Comparison of ENCODE assay signal across 1 cellular context in the genomic region with DNA sequence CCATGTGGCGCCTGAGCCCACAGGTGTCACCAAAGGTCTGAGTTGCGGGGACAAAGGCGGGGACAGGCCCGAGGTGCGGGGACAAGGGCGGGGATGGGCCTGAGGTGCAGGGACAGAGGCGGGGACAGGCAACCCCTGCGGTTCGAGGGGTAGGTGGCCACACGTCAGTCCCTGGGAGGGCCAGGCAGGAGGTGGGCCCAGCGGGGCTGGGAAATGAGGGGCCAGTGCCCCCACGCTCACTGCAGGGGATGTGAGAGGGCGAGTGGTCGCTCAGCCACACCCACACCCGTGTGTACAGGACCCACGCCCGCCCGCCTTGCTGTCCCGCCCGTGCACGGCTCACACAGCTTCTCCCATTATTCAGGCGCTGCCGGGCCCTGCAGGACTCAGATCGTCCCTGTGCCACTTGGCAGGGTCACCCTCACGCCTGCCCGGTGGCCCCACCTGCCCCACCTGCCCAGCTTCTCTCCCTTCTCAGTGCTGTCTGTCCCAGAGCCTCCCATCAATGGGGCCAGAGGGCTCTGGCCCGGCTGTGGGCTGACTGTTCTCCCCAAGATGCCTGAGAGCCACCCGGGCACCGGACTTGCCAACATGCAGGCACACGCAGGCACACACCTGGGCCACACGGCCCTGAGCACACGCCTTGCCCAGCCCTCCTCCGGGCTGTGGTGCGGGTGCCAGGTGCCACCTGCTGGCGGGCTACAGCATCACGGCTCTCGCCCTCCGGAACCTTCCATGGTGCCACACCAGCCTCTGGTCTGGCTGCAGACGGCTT.
TF ChIP-seq lines count a peak whose summit lies in the region.

No MANE protein-coding gene starts in this region.

TF ChIP-seq in HepG2, 621 proteins besides CTCF, POLR2A, EP300 and RAD21 (continued from another document and continues in another):
- TF ChIP-seq, protein P1, sequence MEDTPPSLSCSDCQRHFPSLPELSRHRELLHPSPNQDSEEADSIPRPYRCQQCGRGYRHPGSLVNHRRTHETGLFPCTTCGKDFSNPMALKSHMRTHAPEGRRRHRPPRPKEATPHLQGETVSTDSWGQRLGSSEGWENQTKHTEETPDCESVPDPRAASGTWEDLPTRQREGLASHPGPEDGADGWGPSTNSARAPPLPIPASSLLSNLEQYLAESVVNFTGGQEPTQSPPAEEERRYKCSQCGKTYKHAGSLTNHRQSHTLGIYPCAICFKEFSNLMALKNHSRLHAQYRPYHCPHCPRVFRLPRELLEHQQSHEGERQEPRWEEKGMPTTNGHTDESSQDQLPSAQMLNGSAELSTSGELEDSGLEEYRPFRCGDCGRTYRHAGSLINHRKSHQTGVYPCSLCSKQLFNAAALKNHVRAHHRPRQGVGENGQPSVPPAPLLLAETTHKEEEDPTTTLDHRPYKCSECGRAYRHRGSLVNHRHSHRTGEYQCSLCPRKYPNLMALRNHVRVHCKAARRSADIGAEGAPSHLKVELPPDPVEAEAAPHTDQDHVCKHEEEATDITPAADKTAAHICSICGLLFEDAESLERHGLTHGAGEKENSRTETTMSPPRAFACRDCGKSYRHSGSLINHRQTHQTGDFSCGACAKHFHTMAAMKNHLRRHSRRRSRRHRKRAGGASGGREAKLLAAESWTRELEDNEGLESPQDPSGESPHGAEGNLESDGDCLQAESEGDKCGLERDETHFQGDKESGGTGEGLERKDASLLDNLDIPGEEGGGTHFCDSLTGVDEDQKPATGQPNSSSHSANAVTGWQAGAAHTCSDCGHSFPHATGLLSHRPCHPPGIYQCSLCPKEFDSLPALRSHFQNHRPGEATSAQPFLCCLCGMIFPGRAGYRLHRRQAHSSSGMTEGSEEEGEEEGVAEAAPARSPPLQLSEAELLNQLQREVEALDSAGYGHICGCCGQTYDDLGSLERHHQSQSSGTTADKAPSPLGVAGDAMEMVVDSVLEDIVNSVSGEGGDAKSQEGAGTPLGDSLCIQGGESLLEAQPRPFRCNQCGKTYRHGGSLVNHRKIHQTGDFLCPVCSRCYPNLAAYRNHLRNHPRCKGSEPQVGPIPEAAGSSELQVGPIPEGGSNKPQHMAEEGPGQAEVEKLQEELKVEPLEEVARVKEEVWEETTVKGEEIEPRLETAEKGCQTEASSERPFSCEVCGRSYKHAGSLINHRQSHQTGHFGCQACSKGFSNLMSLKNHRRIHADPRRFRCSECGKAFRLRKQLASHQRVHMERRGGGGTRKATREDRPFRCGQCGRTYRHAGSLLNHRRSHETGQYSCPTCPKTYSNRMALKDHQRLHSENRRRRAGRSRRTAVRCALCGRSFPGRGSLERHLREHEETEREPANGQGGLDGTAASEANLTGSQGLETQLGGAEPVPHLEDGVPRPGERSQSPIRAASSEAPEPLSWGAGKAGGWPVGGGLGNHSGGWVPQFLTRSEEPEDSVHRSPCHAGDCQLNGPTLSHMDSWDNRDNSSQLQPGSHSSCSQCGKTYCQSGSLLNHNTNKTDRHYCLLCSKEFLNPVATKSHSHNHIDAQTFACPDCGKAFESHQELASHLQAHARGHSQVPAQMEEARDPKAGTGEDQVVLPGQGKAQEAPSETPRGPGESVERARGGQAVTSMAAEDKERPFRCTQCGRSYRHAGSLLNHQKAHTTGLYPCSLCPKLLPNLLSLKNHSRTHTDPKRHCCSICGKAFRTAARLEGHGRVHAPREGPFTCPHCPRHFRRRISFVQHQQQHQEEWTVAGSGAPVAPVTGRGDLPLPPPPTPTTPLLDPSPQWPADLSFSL (CRISPR knock-in tag; IDR thresholded peaks at IDR 0.05): no peak
- TF ChIP-seq TGIF2 (CRISPR knock-in tag; IDR thresholded peaks at IDR 0.05) (0 out of 2 replicates have a peak, but pooled peaks have one; percentile 22), MIER3 (CRISPR knock-in tag; IDR thresholded peaks at IDR 0.05; ENCODE audit: borderline replicate concordance) (no peak), NFKBIZ (CRISPR knock-in tag; IDR thresholded peaks at IDR 0.05) (no peak), HOXD1 (CRISPR knock-in tag; IDR thresholded peaks at IDR 0.05) (no peak), SKI (IDR thresholded peaks at IDR 0.05; ENCODE audit: partially characterized antibody) (no peak), MIER2 (CRISPR knock-in tag; IDR thresholded peaks at IDR 0.05) (0 out of 2 replicates have a peak, but pooled peaks have one; percentile 16), SAFB2 (CRISPR knock-in tag; IDR thresholded peaks at IDR 0.05; ENCODE audit: borderline replicate concordance, low read depth) (no peak), ZNF720 (CRISPR knock-in tag; IDR thresholded peaks at IDR 0.05) (no peak), ZNF878 (CRISPR knock-in tag; IDR thresholded peaks at IDR 0.05) (no peak), MAFK (conservative IDR thresholded peaks at IDR 0.05 in 1 of 2, IDR thresholded peaks at IDR 0.05 in 1 of 2; ENCODE audit: low read length in 2 of 2) (no peak), RBM22 (optimal IDR thresholded peaks at IDR 0.05; ENCODE audit: low read length) (no peak), NCOA5 (CRISPR knock-in tag; IDR thresholded peaks at IDR 0.05) (no peak), RFX3 (CRISPR knock-in tag; IDR thresholded peaks at IDR 0.05) (no peak), CCDC6 (CRISPR knock-in tag; IDR thresholded peaks at IDR 0.05) (no peak), TBL1XR1 (IDR thresholded peaks at IDR 0.05; ENCODE audit: borderline replicate concordance, low read length, partially characterized antibody) (no peak), ZNF552 (CRISPR knock-in tag; IDR thresholded peaks at IDR 0.05; ENCODE audit: borderline replicate concordance) (0 out of 2 replicates have a peak, but pooled peaks have one; percentile 52), ZNF205 (CRISPR knock-in tag; IDR thresholded peaks at IDR 0.05) (no peak), NAIF1 (CRISPR knock-in tag; IDR thresholded peaks at IDR 0.05; ENCODE audit: borderline replicate concordance) (no peak), TEAD3 (CRISPR knock-in tag; optimal IDR thresholded peaks at IDR 0.05; ENCODE audit: borderline replicate concordance) (peak; percentile 50), GZF1 (CRISPR knock-in tag; IDR thresholded peaks at IDR 0.05) (no peak), NCOR1 (IDR thresholded peaks at IDR 0.05; ENCODE audit: borderline replicate concordance, low read length) (no peak), SMC3 (IDR thresholded peaks at IDR 0.05; ENCODE audit: low read length) (peak; percentile 51; the same call in 1 of the 2 replicates), ZNF558 (CRISPR knock-in tag; IDR thresholded peaks at IDR 0.05; ENCODE audit: borderline replicate concordance) (no peak), SMAD3 (CRISPR knock-in tag; IDR thresholded peaks at IDR 0.05) (no peak), CC2D1A (CRISPR knock-in tag; IDR thresholded peaks at IDR 0.05) (no peak), ZNF615 (CRISPR knock-in tag; IDR thresholded peaks at IDR 0.05; ENCODE audit: borderline replicate concordance) (no peak), KLF16 (CRISPR knock-in tag; IDR thresholded peaks at IDR 0.05) (0 out of 4 replicates have a peak, but pooled peaks of 1 of the 2 experiments have one; percentile 29), ZNF343 (CRISPR knock-in tag; IDR thresholded peaks at IDR 0.05) (no peak)
- TF ChIP-seq, protein P2, sequence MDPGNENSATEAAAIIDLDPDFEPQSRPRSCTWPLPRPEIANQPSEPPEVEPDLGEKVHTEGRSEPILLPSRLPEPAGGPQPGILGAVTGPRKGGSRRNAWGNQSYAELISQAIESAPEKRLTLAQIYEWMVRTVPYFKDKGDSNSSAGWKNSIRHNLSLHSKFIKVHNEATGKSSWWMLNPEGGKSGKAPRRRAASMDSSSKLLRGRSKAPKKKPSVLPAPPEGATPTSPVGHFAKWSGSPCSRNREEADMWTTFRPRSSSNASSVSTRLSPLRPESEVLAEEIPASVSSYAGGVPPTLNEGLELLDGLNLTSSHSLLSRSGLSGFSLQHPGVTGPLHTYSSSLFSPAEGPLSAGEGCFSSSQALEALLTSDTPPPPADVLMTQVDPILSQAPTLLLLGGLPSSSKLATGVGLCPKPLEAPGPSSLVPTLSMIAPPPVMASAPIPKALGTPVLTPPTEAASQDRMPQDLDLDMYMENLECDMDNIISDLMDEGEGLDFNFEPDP (CRISPR knock-in tag; conservative IDR thresholded peaks at IDR 0.05): no peak
- TF ChIP-seq, protein P3, sequence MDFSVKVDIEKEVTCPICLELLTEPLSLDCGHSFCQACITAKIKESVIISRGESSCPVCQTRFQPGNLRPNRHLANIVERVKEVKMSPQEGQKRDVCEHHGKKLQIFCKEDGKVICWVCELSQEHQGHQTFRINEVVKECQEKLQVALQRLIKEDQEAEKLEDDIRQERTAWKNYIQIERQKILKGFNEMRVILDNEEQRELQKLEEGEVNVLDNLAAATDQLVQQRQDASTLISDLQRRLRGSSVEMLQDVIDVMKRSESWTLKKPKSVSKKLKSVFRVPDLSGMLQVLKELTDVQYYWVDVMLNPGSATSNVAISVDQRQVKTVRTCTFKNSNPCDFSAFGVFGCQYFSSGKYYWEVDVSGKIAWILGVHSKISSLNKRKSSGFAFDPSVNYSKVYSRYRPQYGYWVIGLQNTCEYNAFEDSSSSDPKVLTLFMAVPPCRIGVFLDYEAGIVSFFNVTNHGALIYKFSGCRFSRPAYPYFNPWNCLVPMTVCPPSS (IDR thresholded peaks at IDR 0.05): no peak
- TF ChIP-seq, protein P4, sequence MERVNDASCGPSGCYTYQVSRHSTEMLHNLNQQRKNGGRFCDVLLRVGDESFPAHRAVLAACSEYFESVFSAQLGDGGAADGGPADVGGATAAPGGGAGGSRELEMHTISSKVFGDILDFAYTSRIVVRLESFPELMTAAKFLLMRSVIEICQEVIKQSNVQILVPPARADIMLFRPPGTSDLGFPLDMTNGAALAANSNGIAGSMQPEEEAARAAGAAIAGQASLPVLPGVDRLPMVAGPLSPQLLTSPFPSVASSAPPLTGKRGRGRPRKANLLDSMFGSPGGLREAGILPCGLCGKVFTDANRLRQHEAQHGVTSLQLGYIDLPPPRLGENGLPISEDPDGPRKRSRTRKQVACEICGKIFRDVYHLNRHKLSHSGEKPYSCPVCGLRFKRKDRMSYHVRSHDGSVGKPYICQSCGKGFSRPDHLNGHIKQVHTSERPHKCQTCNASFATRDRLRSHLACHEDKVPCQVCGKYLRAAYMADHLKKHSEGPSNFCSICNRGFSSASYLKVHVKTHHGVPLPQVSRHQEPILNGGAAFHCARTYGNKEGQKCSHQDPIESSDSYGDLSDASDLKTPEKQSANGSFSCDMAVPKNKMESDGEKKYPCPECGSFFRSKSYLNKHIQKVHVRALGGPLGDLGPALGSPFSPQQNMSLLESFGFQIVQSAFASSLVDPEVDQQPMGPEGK (CRISPR knock-in tag; IDR thresholded peaks at IDR 0.05): peak; percentile 45; the same call in 1 of the 2 replicates
- TF ChIP-seq, protein P5, sequence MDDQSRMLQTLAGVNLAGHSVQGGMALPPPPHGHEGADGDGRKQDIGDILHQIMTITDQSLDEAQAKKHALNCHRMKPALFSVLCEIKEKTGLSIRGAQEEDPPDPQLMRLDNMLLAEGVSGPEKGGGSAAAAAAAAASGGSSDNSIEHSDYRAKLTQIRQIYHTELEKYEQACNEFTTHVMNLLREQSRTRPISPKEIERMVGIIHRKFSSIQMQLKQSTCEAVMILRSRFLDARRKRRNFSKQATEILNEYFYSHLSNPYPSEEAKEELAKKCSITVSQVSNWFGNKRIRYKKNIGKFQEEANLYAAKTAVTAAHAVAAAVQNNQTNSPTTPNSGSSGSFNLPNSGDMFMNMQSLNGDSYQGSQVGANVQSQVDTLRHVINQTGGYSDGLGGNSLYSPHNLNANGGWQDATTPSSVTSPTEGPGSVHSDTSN (CRISPR knock-in tag; IDR thresholded peaks at IDR 0.05; ENCODE audit: borderline replicate concordance): no peak
- TF ChIP-seq, protein P6, sequence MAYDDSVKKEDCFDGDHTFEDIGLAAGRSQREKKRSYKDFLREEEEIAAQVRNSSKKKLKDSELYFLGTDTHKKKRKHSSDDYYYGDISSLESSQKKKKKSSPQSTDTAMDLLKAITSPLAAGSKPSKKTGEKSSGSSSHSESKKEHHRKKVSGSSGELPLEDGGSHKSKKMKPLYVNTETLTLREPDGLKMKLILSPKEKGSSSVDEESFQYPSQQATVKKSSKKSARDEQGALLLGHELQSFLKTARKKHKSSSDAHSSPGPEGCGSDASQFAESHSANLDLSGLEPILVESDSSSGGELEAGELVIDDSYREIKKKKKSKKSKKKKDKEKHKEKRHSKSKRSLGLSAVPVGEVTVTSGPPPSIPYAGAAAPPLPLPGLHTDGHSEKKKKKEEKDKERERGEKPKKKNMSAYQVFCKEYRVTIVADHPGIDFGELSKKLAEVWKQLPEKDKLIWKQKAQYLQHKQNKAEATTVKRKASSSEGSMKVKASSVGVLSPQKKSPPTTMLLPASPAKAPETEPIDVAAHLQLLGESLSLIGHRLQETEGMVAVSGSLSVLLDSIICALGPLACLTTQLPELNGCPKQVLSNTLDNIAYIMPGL (CRISPR knock-in tag; IDR thresholded peaks at IDR 0.05; ENCODE audit: borderline replicate concordance in 1 of 2, low read depth in 1 of 2): peak; percentile 35 to 38; a peak in 1 of 4 replicates
- TF ChIP-seq, protein P7, sequence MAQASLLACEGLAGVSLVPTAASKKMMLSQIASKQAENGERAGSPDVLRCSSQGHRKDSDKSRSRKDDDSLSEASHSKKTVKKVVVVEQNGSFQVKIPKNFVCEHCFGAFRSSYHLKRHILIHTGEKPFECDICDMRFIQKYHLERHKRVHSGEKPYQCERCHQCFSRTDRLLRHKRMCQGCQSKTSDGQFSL (CRISPR knock-in tag; IDR thresholded peaks at IDR 0.05): no peak
- TF ChIP-seq, protein P8, sequence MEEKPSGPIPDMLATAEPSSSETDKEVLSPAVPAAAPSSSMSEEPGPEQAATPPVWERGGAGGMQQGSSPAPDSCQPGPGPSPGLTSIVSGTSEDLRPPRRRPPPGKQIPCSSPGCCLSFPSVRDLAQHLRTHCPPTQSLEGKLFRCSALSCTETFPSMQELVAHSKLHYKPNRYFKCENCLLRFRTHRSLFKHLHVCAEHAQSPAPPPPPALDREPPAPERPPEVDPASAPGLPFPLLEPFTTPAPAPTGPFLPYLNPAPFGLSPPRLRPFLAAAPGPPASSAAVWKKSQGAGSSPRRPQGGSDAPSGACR (CRISPR knock-in tag; IDR thresholded peaks at IDR 0.05): no peak
- TF ChIP-seq, protein P9, sequence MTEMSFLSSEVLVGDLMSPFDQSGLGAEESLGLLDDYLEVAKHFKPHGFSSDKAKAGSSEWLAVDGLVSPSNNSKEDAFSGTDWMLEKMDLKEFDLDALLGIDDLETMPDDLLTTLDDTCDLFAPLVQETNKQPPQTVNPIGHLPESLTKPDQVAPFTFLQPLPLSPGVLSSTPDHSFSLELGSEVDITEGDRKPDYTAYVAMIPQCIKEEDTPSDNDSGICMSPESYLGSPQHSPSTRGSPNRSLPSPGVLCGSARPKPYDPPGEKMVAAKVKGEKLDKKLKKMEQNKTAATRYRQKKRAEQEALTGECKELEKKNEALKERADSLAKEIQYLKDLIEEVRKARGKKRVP (CRISPR knock-in tag; IDR thresholded peaks at IDR 0.05): no peak
- TF ChIP-seq, protein P10, sequence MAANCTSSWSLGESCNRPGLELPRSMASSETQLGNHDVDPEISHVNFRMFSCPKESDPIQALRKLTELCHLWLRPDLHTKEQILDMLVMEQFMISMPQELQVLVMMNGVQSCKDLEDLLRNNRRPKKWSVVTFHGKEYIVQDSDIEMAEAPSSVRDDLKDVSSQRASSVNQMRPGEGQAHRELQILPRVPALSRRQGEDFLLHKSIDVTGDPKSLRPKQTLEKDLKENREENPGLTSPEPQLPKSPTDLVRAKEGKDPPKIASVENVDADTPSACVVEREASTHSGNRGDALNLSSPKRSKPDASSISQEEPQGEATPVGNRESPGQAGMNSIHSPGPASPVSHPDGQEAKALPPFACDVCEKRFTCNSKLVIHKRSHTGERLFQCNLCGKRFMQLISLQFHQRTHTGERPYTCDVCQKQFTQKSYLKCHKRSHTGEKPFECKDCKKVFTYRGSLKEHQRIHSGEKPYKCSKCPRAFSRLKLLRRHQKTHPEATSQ (CRISPR knock-in tag; IDR thresholded peaks at IDR 0.05; ENCODE audit: borderline replicate concordance): no peak
